8 cellular contexts compared by ENCODE assay signal in genomic region chr7:28686418-28686800, GRCh38.
A peak's percentile ranks its signal among the peaks of the same experiment; 100 is the strongest.
DNase-seq lines count a peak whose midpoint lies in the region; ATAC-seq, FAIRE-seq and TF ChIP-seq lines count a peak whose summit lies in the region.

No MANE protein-coding gene starts in this region.

- no peak overlapping the region for H3K4me3 Mint-ChIP-seq in stimulated activated memory B cell treated with anti-CD40 and anti-IgM and Interleukin-4, amounts not matched to agents 10 μg/mL and 1 μg/mL and 100 μg/mL, for 72 hours

- H3K9me3 Mint-ChIP-seq in stimulated activated memory B cell treated with anti-CD40 and anti-IgM and Interleukin-4, amounts not matched to agents 10 μg/mL and 1 μg/mL and 100 μg/mL, for 72 hours = no peaks in the 10 kb centered on the region

- intact Hi-C loops in endothelial cell of umbilical vein (cut with micrococcal nuclease) = loop anchor here (1.0 to 5.0 kb wide), 8 partner anchors 46 to 297 kb away; no protein-coding TSS in a partner anchor

- H3K9ac ChIP-seq in endothelial cell of umbilical vein (replicated peaks; ENCODE audit: extremely low read depth, insufficient read depth, low read length) = peak overlapping the region; percentile 100

- TSS peak; percentile 79 for BruUV-seq in endothelial cell of umbilical vein (replicated peaks; lab: Mats Ljungman, UMichigan)

- dilution Hi-C loops in endothelial cell of umbilical vein (cut with MboI; ENCODE audit: extremely low pct_ligation_motif_present, low sequenced_read_pairs) = no loop called here

- CTCF ChIA-PET in endothelial cell of umbilical vein (lab: Charles Lee) = interaction anchor here (0.7 to 1.5 kb wide), 8 partner anchors 9 to 1490 kb away, joined by 3 to 6 read pairs (median 4); no protein-coding TSS in a partner anchor

- peak overlapping the region; percentile 97 for H3K27ac ChIP-seq in endothelial cell of umbilical vein (ENCODE audit: insufficient read depth, low read depth, low read length)

- POLR2A ChIA-PET in endothelial cell of umbilical vein (lab: Charles Lee) = interaction anchor here (0.5 to 1.3 kb wide), 2 partner anchors 20 to 278 kb away, joined by 4 read pairs; no protein-coding TSS in a partner anchor

- FAIRE-seq in endothelial cell of umbilical vein (lab: Jason Lieb, UNC) = no peak
- FAIRE-seq in GM12892 (lab: Jason Lieb, UNC) = no peak

- H3K27me3 ChIP-seq in BE2C (no peaks in the 10 kb centered on the region), endothelial cell of umbilical vein (ENCODE audit: control insufficient read depth in 2 of 2, insufficient read depth in 2 of 2, low read length in 2 of 2) (no peaks in the 10 kb centered on the region)

- TF ChIP-seq POLR2A in endothelial cell of umbilical vein (IDR thresholded peaks at IDR 0.05; ENCODE audit: low read depth, low read length) = no peak
- TF ChIP-seq POLR2A in GM12892 (IDR thresholded peaks at IDR 0.05; ENCODE audit: low read depth, low read length) = no peak

- H3K27ac Mint-ChIP-seq in stimulated activated memory B cell treated with anti-CD40 and anti-IgM and Interleukin-4, amounts not matched to agents 10 μg/mL and 1 μg/mL and 100 μg/mL, for 72 hours = no peak overlapping the region

- peak; percentile 28 for DNase-seq in BE2C
- DNase-seq in NCI-H774 (lab: John Stamatoyannopoulos, UW) = peak; percentile 35
- DNase-seq in endothelial cell of umbilical vein (ENCODE audit: low read depth, low spot score) = peak; percentile 79
- DNase-seq in mucosa of gallbladder (ENCODE audit: low spot score) = peak; percentile 27
- DNase-seq in stimulated activated CD4-positive, alpha-beta T cell treated with anti-CD3 and anti-CD28 coated beads, Interleukin-4, amount 100 ng/mL, for 24 hours = no peak
- DNase-seq in GM12892 (ENCODE audit: insufficient read length) = no peak

- H3K27me3 Mint-ChIP-seq in stimulated activated memory B cell treated with anti-CD40 and anti-IgM and Interleukin-4, amounts not matched to agents 10 μg/mL and 1 μg/mL and 100 μg/mL, for 72 hours = peaks cover 8% of the 10 kb centered on the region

- H3K9me1 ChIP-seq in endothelial cell of umbilical vein (replicated peaks; ENCODE audit: control insufficient read depth, extremely low read depth, insufficient read depth, low read length) = no peaks in the 10 kb centered on the region

- no peaks in the 10 kb centered on the region for H4K20me1 ChIP-seq in endothelial cell of umbilical vein (replicated peaks; ENCODE audit: control insufficient read depth, extremely low read depth, insufficient read depth, low read length)

- no peaks in the 10 kb centered on the region for H3K36me3 ChIP-seq in BE2C
- no peaks in the 10 kb centered on the region for H3K36me3 ChIP-seq in endothelial cell of umbilical vein (ENCODE audit: control insufficient read depth in 2 of 2, extremely low read depth in 1 of 2, insufficient read depth in 2 of 2, low read length in 2 of 2)

- 0 out of 2 replicates have a peak, but pooled peaks cover 5% of the 10 kb centered on the region for H3K4me1 ChIP-seq in BE2C
- H3K4me1 ChIP-seq in endothelial cell of umbilical vein (ENCODE audit: control insufficient read depth, extremely low read depth, insufficient read depth, low read length) = peaks cover 29% of the 10 kb centered on the region

- H3K4me3 ChIP-seq in BE2C (ENCODE audit: low read depth, low read length) (peak overlapping the region; percentile 66), endothelial cell of umbilical vein (replicated peaks in 1 of 3; ENCODE audit: insufficient read depth in 1 of 3, low read depth in 1 of 3, low read length in 3 of 3) (peak overlapping the region; percentile 45 to 94 (median 83))

- H2AFZ ChIP-seq in endothelial cell of umbilical vein (ENCODE audit: low read depth, low read length) = peak overlapping the region; percentile 64

- H3K36me3 Mint-ChIP-seq in stimulated activated memory B cell treated with anti-CD40 and anti-IgM and Interleukin-4, amounts not matched to agents 10 μg/mL and 1 μg/mL and 100 μg/mL, for 72 hours = no peaks in the 10 kb centered on the region

- H3K4me1 Mint-ChIP-seq in stimulated activated memory B cell treated with anti-CD40 and anti-IgM and Interleukin-4, amounts not matched to agents 10 μg/mL and 1 μg/mL and 100 μg/mL, for 72 hours = no peaks in the 10 kb centered on the region

- H3K79me2 ChIP-seq in endothelial cell of umbilical vein (ENCODE audit: control insufficient read depth, insufficient read depth, low read length) = peaks cover 5% of the 10 kb centered on the region

- peak overlapping the region; percentile 97 for H3K4me2 ChIP-seq in endothelial cell of umbilical vein (ENCODE audit: insufficient read depth, low read length)

- no peak for ATAC-seq in HG02970 (IDR thresholded peaks at IDR 0.05; ENCODE audit: low FRiP score, unreplicated experiment)
- ATAC-seq in stimulated activated memory B cell treated with anti-CD40 and anti-IgM and Interleukin-4, amounts not matched to agents 10 μg/mL and 1 μg/mL and 100 μg/mL, for 72 hours = no peak

- no peak for TF ChIP-seq CTCF in BE2C (IDR thresholded peaks at IDR 0.05; ENCODE audit: low read depth, low read length)
- TF ChIP-seq CTCF in endothelial cell of umbilical vein (IDR thresholded peaks at IDR 0.05; ENCODE audit: extremely low read depth in 1 of 2, insufficient read depth in 1 of 2, low read depth in 1 of 2, low read length in 2 of 2) = no peak

- H3K9me3 ChIP-seq in BE2C (no peaks in the 10 kb centered on the region), endothelial cell of umbilical vein (replicated peaks; ENCODE audit: control insufficient read depth, insufficient read depth, low read length) (no peaks in the 10 kb centered on the region)

TF ChIP-seq in endothelial cell of umbilical vein, 7 proteins besides CTCF, POLR2A, EP300 and RAD21:
- TF ChIP-seq JUN (IDR thresholded peaks at IDR 0.05; ENCODE audit: borderline replicate concordance, insufficient read depth, insufficient read length, low read depth) (peak; percentile 22), POLR2AphosphoS5 (IDR thresholded peaks at IDR 0.05; ENCODE audit: insufficient read depth, low read depth, low read length) (no peak), FOS (IDR thresholded peaks at IDR 0.05; ENCODE audit: borderline replicate concordance, insufficient read depth, low read length) (peak; percentile 1)

Comparison
In these comparisons a context has a peak if more than half of its experiments do, and no peak if none do; other contexts are left out.
1. DNase-seq: peak in BE2C (single experiment), NCI-H774 (single experiment), endothelial cell of umbilical vein (single experiment) and mucosa of gallbladder (single experiment); none in stimulated activated CD4-positive, alpha-beta T cell treated with anti-CD3 and anti-CD28 coated beads, Interleukin-4, amount 100 ng/mL, for 24 hours (single experiment) and GM12892 (single experiment).